In the genomic region with DNA sequence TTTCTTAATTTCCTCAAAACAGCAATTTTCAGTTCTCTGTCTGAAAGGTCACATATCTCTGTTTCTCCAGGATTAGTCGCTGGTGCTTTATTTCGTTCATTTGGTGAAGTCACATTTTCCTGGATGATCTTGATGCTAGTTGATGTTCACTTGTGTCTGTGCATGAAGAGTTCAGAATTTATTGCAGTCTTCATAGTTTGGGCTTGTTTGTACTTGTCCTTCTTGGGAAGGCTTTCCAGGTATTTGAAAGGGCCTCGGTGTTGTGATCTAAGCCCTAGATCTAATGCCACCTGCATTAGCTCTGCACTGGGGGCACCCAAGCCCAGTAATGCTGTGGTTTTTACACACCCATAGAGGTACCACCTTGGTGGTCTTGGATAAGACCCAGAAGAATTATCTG, we compare ENCODE assay signal across 23 cellular contexts.
"Had no signal": no experiment of that assay in that cellular context is flagged by ENCODE, and none has a peak within 500 bp of the region (broad histone marks: within the 10 kb centered on the region; RNA-seq: fewer than 3 reads in every experiment).

No MANE protein-coding gene starts in this region.

- H3K9ac ChIP-seq: KMS-11 had no signal

- H3K27ac ChIP-seq: HL-60, KMS-11, SJSA1, SK-N-MC had no signal

- H3K27ac Mint-ChIP-seq: IgD-negative memory B cell had no signal

- H3K9me3 ChIP-seq: SJSA1 had no signal

- H3K4me3 Mint-ChIP-seq: IgD-negative memory B cell had no signal

- H3K4me1 ChIP-seq: SJSA1 had no signal

- H3K27me3 Mint-ChIP-seq: IgD-negative memory B cell had no signal

- H3K36me3 ChIP-seq: SJSA1 had no signal

- H3K4me3 ChIP-seq: K562, SJSA1, SK-N-MC had no signal

- ATAC-seq: K562, Panc1, PC-3, Right ventricle myocardium inferior had no signal

- DNase-seq: Kasumi-1, MV-4-11, NCI-H1048, NCI-H1105, NCI-H1417, NCI-H1436 treated with DMSO at 0.1 percent for 48 hours, NCI-H1694, NCI-H187 treated with DMSO at 0.1 percent for 48 hours, NCI-H2029 treated with DMSO at 0.1 percent for 48 hours, NCI-H2171 treated with DMSO at 0.1 percent for 48 hours, NCI-H345, NCI-H524 treated with DMSO at 0.1 percent for 48 hours, NCI-H774, PC-3, SIG-M5 had no signal

- H3K4me1 Mint-ChIP-seq: IgD-negative memory B cell had no signal

- H3K27me3 ChIP-seq: SJSA1 had no signal

- H3K36me3 Mint-ChIP-seq: IgD-negative memory B cell had no signal

- H3K4me2 ChIP-seq: KMS-11 had no signal
